In genomic region chr5:181192337-181193046, GRCh38 we compare ENCODE assay signal across 8 cellular contexts. TPM values are rescaled to one million over a fixed set of nuclear protein-coding genes. Genes with fewer than 3 reads are reported as not detected.
A peak's percentile ranks its signal among the peaks of the same experiment; 100 is the strongest.
DNase-seq lines count a peak whose midpoint lies in the region; ATAC-seq and TF ChIP-seq lines count a peak whose summit lies in the region.

No MANE protein-coding gene starts in this region.

- peaks cover 37% of the 10 kb centered on the region for H3K4me1 Mint-ChIP-seq in activated CD4-positive, alpha-beta T cell treated with anti-CD3 and anti-CD28 coated beads, Interleukin-2, amount 10 ng/mL, durations not matched to agents 7 days and 5 days

- H3K4me3 ChIP-seq in ascending aorta (peak overlapping the region; percentile 61 to 84), liver (ENCODE audit: low read depth in 1 of 3, low read length in 3 of 3) (peak overlapping the region; percentile 76 to 89 (median 77)), thoracic aorta (peak overlapping the region; percentile 99)

- H3K9me3 Mint-ChIP-seq in activated CD4-positive, alpha-beta T cell treated with anti-CD3 and anti-CD28 coated beads, Interleukin-2, amount 10 ng/mL, durations not matched to agents 7 days and 5 days = no peaks in the 10 kb centered on the region

- no peaks in the 10 kb centered on the region for H3K9me3 ChIP-seq in ascending aorta
- no peaks in the 10 kb centered on the region for H3K9me3 ChIP-seq in liver (ENCODE audit: control insufficient read depth in 4 of 4, low read length in 3 of 4)
- no peaks in the 10 kb centered on the region for H3K9me3 ChIP-seq in thoracic aorta

- POLR2A ChIA-PET in activated CD4-positive, alpha-beta T cell treated with anti-CD3 and anti-CD28 coated beads, Interleukin-2, amount 10 ng/mL, durations not matched to agents 7 days and 5 days (lab: Charles Lee) = interaction anchor here (1.1 kb wide), 1 partner anchor 42 kb away, joined by 5 read pairs; no protein-coding TSS in a partner anchor

- peak overlapping the region; percentile 82 to 88 for H3K27ac ChIP-seq in ascending aorta
- H3K27ac ChIP-seq in liver (ENCODE audit: low read depth in 1 of 2, low read length in 2 of 2) = peak overlapping the region in 1 of 2 donors; percentile 78
- peak overlapping the region; percentile 83 to 94 for H3K27ac ChIP-seq in thoracic aorta

- no peaks in the 10 kb centered on the region for H3K36me3 ChIP-seq in ascending aorta
- no peaks in the 10 kb centered on the region for H3K36me3 ChIP-seq in liver (ENCODE audit: control insufficient read depth in 4 of 4, insufficient read depth in 3 of 4, low read depth in 1 of 4, low read length in 3 of 4)
- no peaks in the 10 kb centered on the region for H3K36me3 ChIP-seq in thoracic aorta

- H3K27me3 Mint-ChIP-seq in activated CD4-positive, alpha-beta T cell treated with anti-CD3 and anti-CD28 coated beads, Interleukin-2, amount 10 ng/mL, durations not matched to agents 7 days and 5 days = peaks cover 2% of the 10 kb centered on the region

- peaks cover 3% of the 10 kb centered on the region for H3K36me3 Mint-ChIP-seq in activated CD4-positive, alpha-beta T cell treated with anti-CD3 and anti-CD28 coated beads, Interleukin-2, amount 10 ng/mL, durations not matched to agents 7 days and 5 days (ENCODE audit: low read depth)

- TF ChIP-seq CTCF in ascending aorta (IDR thresholded peaks at IDR 0.05) (no peak), liver (IDR thresholded peaks at IDR 0.05; ENCODE audit: low read depth, low read length, missing input control) (no peak), thoracic aorta (IDR thresholded peaks at IDR 0.05) (no peak)

- CTCF ChIA-PET in activated CD4-positive, alpha-beta T cell treated with anti-CD3 and anti-CD28 coated beads, Interleukin-2, amount 10 ng/mL, durations not matched to agents 7 days and 5 days (lab: Charles Lee) = interaction anchor here (0.7 to 8.3 kb wide), 7 partner anchors 8 to 59 kb away, joined by 3 to 90 read pairs (median 6); partner anchors contain the start of gene TRIM7

- no peaks in the 10 kb centered on the region for H3K27me3 ChIP-seq in ascending aorta
- no peaks in the 10 kb centered on the region for H3K27me3 ChIP-seq in liver (ENCODE audit: control insufficient read depth in 4 of 4, insufficient read depth in 4 of 4, low read length in 3 of 4)
- H3K27me3 ChIP-seq in thoracic aorta (replicated peaks; ENCODE audit: insufficient read depth) = no peaks in the 10 kb centered on the region

- TF ChIP-seq RAD21 in liver (IDR thresholded peaks at IDR 0.05) = no peak

- intact Hi-C loops in ascending aorta (cut with DNase I) = no loop called here

- H3K9ac ChIP-seq in liver (ENCODE audit: low read depth in 1 of 2, low read length in 2 of 2) = peak overlapping the region; percentile 19 to 30

- peak overlapping the region; percentile 84 for H3K4me3 Mint-ChIP-seq in activated CD4-positive, alpha-beta T cell treated with anti-CD3 and anti-CD28 coated beads, Interleukin-2, amount 10 ng/mL, durations not matched to agents 7 days and 5 days

- H3K27ac Mint-ChIP-seq in activated CD4-positive, alpha-beta T cell treated with anti-CD3 and anti-CD28 coated beads, Interleukin-2, amount 10 ng/mL, durations not matched to agents 7 days and 5 days = peak overlapping the region; percentile 94

- ATAC-seq in thoracic aorta (ENCODE audit: insufficient number of reproducible peaks, low FRiP score, low read depth) = no peak
- ATAC-seq in GM18873 (IDR thresholded peaks at IDR 0.05; ENCODE audit: low FRiP score, unreplicated experiment) = no peak
- ATAC-seq in HG02642 (IDR thresholded peaks at IDR 0.05; ENCODE audit: poor library complexity, unreplicated experiment) = no peak

- H3K4me1 ChIP-seq in ascending aorta (peaks cover 3 to 10% of the 10 kb centered on the region in 2 donors), liver (ENCODE audit: control insufficient read depth in 4 of 4, insufficient read depth in 4 of 4, low read length in 3 of 4) (peaks cover 4 to 39% (median 27%) of the 10 kb centered on the region in 4 donors), thoracic aorta (ENCODE audit: control insufficient read depth in 1 of 2, low read depth in 2 of 2) (peaks cover 4 to 8% of the 10 kb centered on the region in 2 donors)

- WGBS in liver = 58% methylated on average over 12 of the region's 12 CpGs

- no peak for DNase-seq in activated CD4-positive, alpha-beta T cell treated with anti-CD3 and anti-CD28 coated beads, Interleukin-2, amount 10 ng/mL, durations not matched to agents 7 days and 5 days
- DNase-seq in activated CD4-positive, alpha-beta T cell treated with anti-CD3 and anti-CD28 coated beads for 48 hours = no peak
- DNase-seq in ascending aorta (ENCODE audit: low spot score in 2 of 2) (no peak), thoracic aorta (ENCODE audit: low spot score) (no peak), cerebellum (ENCODE audit: low spot score) (no peak)

TF ChIP-seq in liver, 16 proteins besides CTCF, POLR2A, EP300 and RAD21:
- TF ChIP-seq HNF4A (conservative IDR thresholded peaks at IDR 0.05) (peak in 1 of 2 donors; percentile 13), ZBTB33 (IDR thresholded peaks at IDR 0.05) (no peak)

RNA-seq across cellular contexts. Expression of gene TRIM7, which starts 12.5 kb away (rescaled TPM):
- total RNA-seq in activated CD4-positive, alpha-beta T cell treated with anti-CD3 and anti-CD28 coated beads, Interleukin-2, amount 10 ng/mL, durations not matched to agents 7 days and 5 days = under 1 TPM; 0.29 to 0.84 TPM
- total RNA-seq in ascending aorta (6.1 TPM), liver (under 1 TPM in 1 of 2 donors, not detected in 1; 0.50 TPM), thoracic aorta (10 to 100 TPM; 11.4 to 14.7 TPM), cerebellum (3.0 TPM)
- polyA plus RNA-seq in liver = under 1 TPM; 0.10 to 0.14 TPM

RNA-seq across cellular contexts. Expression of gene TRIM41, which starts 30.6 kb away (rescaled TPM):
- 10 to 100 TPM; 34.7 to 36.9 TPM for total RNA-seq in activated CD4-positive, alpha-beta T cell treated with anti-CD3 and anti-CD28 coated beads, Interleukin-2, amount 10 ng/mL, durations not matched to agents 7 days and 5 days
- total RNA-seq in ascending aorta (105 TPM), liver (10 to 100 TPM in 1 of 2 donors, 1 to 10 TPM in 1; 9.6 to 12.3 TPM), thoracic aorta (10 to 100 TPM; 12.2 to 12.4 TPM), cerebellum (13.5 TPM)
- 10 to 100 TPM in 1 of 2 donors, 1 to 10 TPM in 1; 2.8 to 14.1 TPM for polyA plus RNA-seq in liver

RNA-seq across cellular contexts. Expression of gene OR2V2, which starts 45.1 kb away (rescaled TPM):
- not detected for total RNA-seq in activated CD4-positive, alpha-beta T cell treated with anti-CD3 and anti-CD28 coated beads, Interleukin-2, amount 10 ng/mL, durations not matched to agents 7 days and 5 days
- not detected for total RNA-seq in ascending aorta
- not detected for total RNA-seq in liver
- polyA plus RNA-seq in liver = not detected
- total RNA-seq in thoracic aorta = not detected
- not detected for total RNA-seq in cerebellum

RNA-seq across cellular contexts. Expression of gene RACK1, which starts 51.2 kb away (rescaled TPM):
- total RNA-seq in activated CD4-positive, alpha-beta T cell treated with anti-CD3 and anti-CD28 coated beads, Interleukin-2, amount 10 ng/mL, durations not matched to agents 7 days and 5 days = 1,000 to 10,000 TPM; 1,823 to 2,207 TPM
- total RNA-seq in ascending aorta = 2,870 TPM
- total RNA-seq in liver = 1,000 to 10,000 TPM in 1 of 2 donors, 100 to 1,000 TPM in 1; 967 to 2,255 TPM
- 100 to 1,000 TPM; 310 to 913 TPM for polyA plus RNA-seq in liver
- 1,000 to 10,000 TPM; 1,534 to 1,629 TPM for total RNA-seq in thoracic aorta
- 2,116 TPM for total RNA-seq in cerebellum
